19 cellular contexts compared by ENCODE assay signal in the genomic region with DNA sequence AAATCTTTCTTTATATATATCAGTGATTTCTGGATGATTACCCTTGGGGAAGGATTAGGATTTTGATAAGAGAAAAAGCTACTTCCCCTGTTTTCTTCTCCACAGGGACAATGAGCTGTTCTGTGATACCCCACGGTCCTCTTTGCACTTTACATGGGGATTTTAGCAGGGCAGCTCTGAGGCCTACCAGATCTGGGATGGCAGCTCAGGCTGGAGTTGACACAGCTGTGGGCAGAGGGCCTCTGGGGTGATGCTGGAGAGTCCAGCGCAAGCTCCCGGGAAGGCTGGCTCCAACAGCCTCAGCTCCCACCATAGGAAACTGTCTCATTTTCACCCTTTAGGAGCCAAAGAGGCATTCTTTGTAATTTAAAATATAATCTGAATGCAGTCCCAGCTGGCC.
"Had no signal": no experiment of that assay in that cellular context is flagged by ENCODE, and none has a peak within 500 bp of the region (broad histone marks: within the 10 kb centered on the region; RNA-seq: fewer than 3 reads in every experiment).

No MANE protein-coding gene starts in this region.

- H3K36me3 Mint-ChIP-seq: natural killer cell treated with Interleukin-12 subunit alpha and Interleukin-12 subunit beta and Interleukin-15 and Interleukin-18, amount 100 ng/mL, for 72 hours; stimulated activated naive B cell treated with anti-CD40 and anti-IgM and Interleukin-4, amounts not matched to agents 10 μg/mL and 1 μg/mL and 100 μg/mL, for 72 hours had no signal

- H3K36me3 ChIP-seq: heart left ventricle, tibial nerve had no signal

- FAIRE-seq: colon, islet of Langerhans had no signal

- ATAC-seq: foreskin keratinocyte; heart left ventricle; left lobe of liver; natural killer cell treated with Interleukin-12 subunit alpha and Interleukin-12 subunit beta and Interleukin-15 and Interleukin-18, amount 100 ng/mL, for 72 hours; sciatic nerve; stimulated activated naive B cell treated with anti-CD40 and anti-IgM and Interleukin-4, amounts not matched to agents 10 μg/mL and 1 μg/mL and 100 μg/mL, for 72 hours; stimulated activated naive CD8-positive, alpha-beta T cell treated with anti-CD3 and anti-CD28 coated beads, Interleukin-15, amount 100 ng/mL, for 72 hours had no signal

- DNase-seq: erythroblast; heart left ventricle; hypothalamus; kidney glomerular epithelial cell; midbrain; occipital lobe; stimulated activated CD4-positive, alpha-beta T cell treated with anti-CD3 and anti-CD28 coated beads, Interleukin-2, amount 100 ng/mL, for 24 hours; stimulated activated CD4-positive, alpha-beta T cell treated with anti-CD3 and anti-CD28 coated beads, Interleukin-4, amount 100 ng/mL, for 4 hours; stimulated activated naive B cell treated with anti-CD40 and anti-IgM and Interleukin-4, amounts not matched to agents 10 μg/mL and 1 μg/mL and 100 μg/mL, for 72 hours; stimulated activated naive CD8-positive, alpha-beta T cell treated with anti-CD3 and anti-CD28 coated beads, Interleukin-15, amount 100 ng/mL, for 72 hours; testis had no signal

- H3K4me3 ChIP-seq: heart left ventricle, testis, tibial nerve had no signal

- H3K27me3 ChIP-seq: foreskin keratinocyte, testis had no signal

- H3K9me3 ChIP-seq: heart left ventricle, testis, tibial nerve had no signal

- H3K27ac ChIP-seq: foreskin keratinocyte, heart left ventricle, testis, tibial nerve had no signal

- H3K4me1 ChIP-seq: testis had no signal

- H3K4me1 Mint-ChIP-seq: stimulated activated naive CD8-positive, alpha-beta T cell treated with anti-CD3 and anti-CD28 coated beads, Interleukin-15, amount 100 ng/mL, for 72 hours had no signal

- H3K4me3 Mint-ChIP-seq: dendritic cell treated with granulocyte-macrophage colony-stimulating factor and Interleukin-4, amounts not matched to agents 40 ng/mL and 50 ng/mL, for 4 days; natural killer cell treated with Interleukin-12 subunit alpha and Interleukin-12 subunit beta and Interleukin-15 and Interleukin-18, amount 100 ng/mL, for 72 hours; stimulated activated naive B cell treated with anti-CD40 and anti-IgM and Interleukin-4, amounts not matched to agents 10 μg/mL and 1 μg/mL and 100 μg/mL, for 72 hours; stimulated activated naive CD8-positive, alpha-beta T cell treated with anti-CD3 and anti-CD28 coated beads, Interleukin-15, amount 100 ng/mL, for 72 hours had no signal

- H3K9me3 Mint-ChIP-seq: dendritic cell treated with granulocyte-macrophage colony-stimulating factor and Interleukin-4, amounts not matched to agents 40 ng/mL and 50 ng/mL, for 4 days; natural killer cell treated with Interleukin-12 subunit alpha and Interleukin-12 subunit beta and Interleukin-15 and Interleukin-18, amount 100 ng/mL, for 72 hours; stimulated activated naive B cell treated with anti-CD40 and anti-IgM and Interleukin-4, amounts not matched to agents 10 μg/mL and 1 μg/mL and 100 μg/mL, for 72 hours; stimulated activated naive CD8-positive, alpha-beta T cell treated with anti-CD3 and anti-CD28 coated beads, Interleukin-15, amount 100 ng/mL, for 72 hours had no signal

- H3K27ac Mint-ChIP-seq: dendritic cell treated with granulocyte-macrophage colony-stimulating factor and Interleukin-4, amounts not matched to agents 40 ng/mL and 50 ng/mL, for 4 days; natural killer cell treated with Interleukin-12 subunit alpha and Interleukin-12 subunit beta and Interleukin-15 and Interleukin-18, amount 100 ng/mL, for 72 hours; stimulated activated naive B cell treated with anti-CD40 and anti-IgM and Interleukin-4, amounts not matched to agents 10 μg/mL and 1 μg/mL and 100 μg/mL, for 72 hours; stimulated activated naive CD8-positive, alpha-beta T cell treated with anti-CD3 and anti-CD28 coated beads, Interleukin-15, amount 100 ng/mL, for 72 hours had no signal
